ENCODE assay signal across 12 cellular contexts in genomic region chr14:68245146-68246073, GRCh38.
DNase-seq lines count a peak whose midpoint lies in the region; ATAC-seq, FAIRE-seq and TF ChIP-seq lines count a peak whose summit lies in the region.
"Had no signal": no experiment of that assay in that cellular context is flagged by ENCODE, and none has a peak within 500 bp of the region (broad histone marks: within the 10 kb centered on the region; RNA-seq: fewer than 3 reads in every experiment).

No MANE protein-coding gene starts in this region.

- H3K27me3 Mint-ChIP-seq in astrocyte (ENCODE audit: low read depth, unreplicated experiment): no peaks in the 10 kb centered on the region
- no peaks in the 10 kb centered on the region for H3K27me3 Mint-ChIP-seq in activated T-cell treated with anti-CD3 and anti-CD28 coated beads, Interleukin-2, amount 50 U/mL, for 72 hours (ENCODE audit: low read depth)

- no peaks in the 10 kb centered on the region for H3K36me3 Mint-ChIP-seq in astrocyte (ENCODE audit: low read depth, unreplicated experiment)
- no peaks in the 10 kb centered on the region for H3K36me3 Mint-ChIP-seq in activated T-cell treated with anti-CD3 and anti-CD28 coated beads, Interleukin-2, amount 50 U/mL, for 72 hours (ENCODE audit: insufficient read depth in 2 of 2)

- no peak for FAIRE-seq in astrocyte (lab: Jason Lieb, UNC)
- FAIRE-seq: GM12892 had no signal

- H3K9me3 ChIP-seq in HUES6 (ENCODE audit: control insufficient read depth, insufficient read depth, low read depth, low read length) (no peaks in the 10 kb centered on the region), astrocyte (ENCODE audit: insufficient read depth, low read depth, low read length) (no peaks in the 10 kb centered on the region), right cardiac atrium (ENCODE audit: control insufficient read depth, low read length) (no peaks in the 10 kb centered on the region), stomach (no peaks in the 10 kb centered on the region)

- WGBS in right cardiac atrium: 26% methylated on average over 7 of the region's 7 CpGs
- WGBS in stomach, 5 donors: 48 to 71% (median 55%) methylated on average over 7 of the region's 7 CpGs

- H3K27me3 ChIP-seq in HUES6 (ENCODE audit: control insufficient read depth, insufficient read depth, low read length) (no peaks in the 10 kb centered on the region), astrocyte (ENCODE audit: insufficient read depth, low read length) (no peaks in the 10 kb centered on the region), right cardiac atrium (ENCODE audit: control insufficient read depth, insufficient read depth) (no peaks in the 10 kb centered on the region), stomach (no peaks in the 10 kb centered on the region)

- H3K4me3 Mint-ChIP-seq in astrocyte (ENCODE audit: unreplicated experiment): no peak overlapping the region
- H3K4me3 Mint-ChIP-seq in activated T-cell treated with anti-CD3 and anti-CD28 coated beads, Interleukin-2, amount 50 U/mL, for 72 hours: no peak overlapping the region

- DNase-seq in astrocyte (ENCODE audit: low read depth) (peak; percentile 67), right cardiac atrium (peak; percentile 20 to 57 (median 38)), stomach (no peak), NCI-H345 treated with DMSO at 0.1 percent for 48 hours (lab: John Stamatoyannopoulos, UW; ENCODE audit: unreplicated experiment) (no peak), HuH-7 (ENCODE audit: low spot score) (no peak)
- no peak for DNase-seq in activated T-cell treated with anti-CD3 and anti-CD28 coated beads, Interleukin-2, amount 50 U/mL, for 72 hours
- DNase-seq: activated gamma-delta T cell; PC-9; stimulated activated naive CD4-positive, alpha-beta T cell treated with Interleukin-2 at 50 U/mL for 16 hours had no signal

- H3K27ac Mint-ChIP-seq in astrocyte (ENCODE audit: unreplicated experiment): peak overlapping the region; percentile 79
- H3K27ac Mint-ChIP-seq in activated T-cell treated with anti-CD3 and anti-CD28 coated beads, Interleukin-2, amount 50 U/mL, for 72 hours: no peak overlapping the region

- no peak overlapping the region for H3K4me2 ChIP-seq in astrocyte (ENCODE audit: low read length)
- H3K4me2 ChIP-seq: PC-9 had no signal

- peak; percentile 62 to 74 for ATAC-seq in right cardiac atrium
- no peak for ATAC-seq in GM19455 (IDR thresholded peaks at IDR 0.05; ENCODE audit: unreplicated experiment)
- ATAC-seq in activated T-cell treated with anti-CD3 and anti-CD28 coated beads, Interleukin-2, amount 50 U/mL, for 72 hours (replicated peaks in 1 of 2): no peak

- no peak overlapping the region for H2AFZ ChIP-seq in astrocyte (ENCODE audit: low read depth, low read length)
- H2AFZ ChIP-seq: PC-9 had no signal

- TF ChIP-seq CTCF in astrocyte (IDR thresholded peaks at IDR 0.05; ENCODE audit: insufficient read depth, low read depth, low read length): no peak
- no peak for TF ChIP-seq CTCF in stomach (IDR thresholded peaks at IDR 0.05)

- no peaks in the 10 kb centered on the region for H3K9me3 Mint-ChIP-seq in astrocyte (ENCODE audit: unreplicated experiment)
- no peaks in the 10 kb centered on the region for H3K9me3 Mint-ChIP-seq in activated T-cell treated with anti-CD3 and anti-CD28 coated beads, Interleukin-2, amount 50 U/mL, for 72 hours

- no peak overlapping the region for H3K4me3 ChIP-seq in HUES6 (ENCODE audit: low read depth, low read length)
- H3K4me3 ChIP-seq in astrocyte (ENCODE audit: insufficient read depth, low read depth, low read length): no peak overlapping the region
- H3K4me3 ChIP-seq in right cardiac atrium (ENCODE audit: low read length): no peak overlapping the region
- no peak overlapping the region for H3K4me3 ChIP-seq in stomach
- H3K4me3 ChIP-seq: PC-9 had no signal

- TF ChIP-seq EP300 in stomach (IDR thresholded peaks at IDR 0.05): no peak

- TF ChIP-seq POLR2A in stomach (IDR thresholded peaks at IDR 0.05): no peak

- H3K4me1 Mint-ChIP-seq in astrocyte (ENCODE audit: low read depth, unreplicated experiment): peaks cover 56% of the 10 kb centered on the region
- H3K4me1 Mint-ChIP-seq in activated T-cell treated with anti-CD3 and anti-CD28 coated beads, Interleukin-2, amount 50 U/mL, for 72 hours (ENCODE audit: low read depth): peaks cover 43% of the 10 kb centered on the region

- no peaks in the 10 kb centered on the region for H4K20me1 ChIP-seq in astrocyte (ENCODE audit: insufficient read depth, low read length)

- H3K27ac ChIP-seq in HUES6 (ENCODE audit: low read depth, low read length) (peak overlapping the region; percentile 20; the same call in 1 of the 2 replicates), astrocyte (ENCODE audit: low read depth, low read length) (no peak overlapping the region), right cardiac atrium (ENCODE audit: low read length) (peak overlapping the region; percentile 92), stomach (peak overlapping the region; percentile 74 to 89 (median 82))
- H3K27ac ChIP-seq: PC-9 had no signal

- no peak overlapping the region for H3K9ac ChIP-seq in HUES6 (ENCODE audit: low read length)
- no peak overlapping the region for H3K9ac ChIP-seq in astrocyte (ENCODE audit: low read length)

- H3K36me3 ChIP-seq in HUES6 (ENCODE audit: control insufficient read depth, insufficient read depth, low read length) (no peaks in the 10 kb centered on the region), astrocyte (ENCODE audit: insufficient read depth, low read length) (no peaks in the 10 kb centered on the region), stomach (no peaks in the 10 kb centered on the region)

- H3K79me2 ChIP-seq in astrocyte (ENCODE audit: insufficient read depth, low read length): no peaks in the 10 kb centered on the region

- intact Hi-C loops in right cardiac atrium (cut with DNase I): loop anchor here (2.0 to 10.0 kb wide), 6 partner anchors 301 to 572 kb away; no protein-coding TSS in a partner anchor
- intact Hi-C loops in stomach (cut with DNase I; ENCODE audit: low total_unique reads): loop anchor here (5.0 kb wide), 1 partner anchor 572 kb away; no protein-coding TSS in a partner anchor

- H3K4me1 ChIP-seq in HUES6 (ENCODE audit: control insufficient read depth, insufficient read depth, low read length): peaks cover 63% of the 10 kb centered on the region
- H3K4me1 ChIP-seq in astrocyte (ENCODE audit: insufficient read depth, low read length): peaks cover 33% of the 10 kb centered on the region
- H3K4me1 ChIP-seq in right cardiac atrium (ENCODE audit: control insufficient read depth, insufficient read depth, low read length): peaks cover 19% of the 10 kb centered on the region
- H3K4me1 ChIP-seq in stomach: peaks cover 54 to 97% (median 74%) of the 10 kb centered on the region in 4 donors

Comparison
In these comparisons a context has a peak if more than half of its experiments do, and no peak if none do; other contexts are left out.
1. DNase-seq: peak in astrocyte (single experiment) and right cardiac atrium (3 of 3); none in stomach (single experiment), NCI-H345 treated with DMSO at 0.1 percent for 48 hours (single experiment), HuH-7 (single experiment) and activated T-cell treated with anti-CD3 and anti-CD28 coated beads, Interleukin-2, amount 50 U/mL, for 72 hours (0 of 2).
2. ATAC-seq: peak in right cardiac atrium (2 of 2); none in GM19455 (single experiment) and activated T-cell treated with anti-CD3 and anti-CD28 coated beads, Interleukin-2, amount 50 U/mL, for 72 hours (0 of 2).